Comparison of ENCODE assay signal across 23 cellular contexts in the genomic region with DNA sequence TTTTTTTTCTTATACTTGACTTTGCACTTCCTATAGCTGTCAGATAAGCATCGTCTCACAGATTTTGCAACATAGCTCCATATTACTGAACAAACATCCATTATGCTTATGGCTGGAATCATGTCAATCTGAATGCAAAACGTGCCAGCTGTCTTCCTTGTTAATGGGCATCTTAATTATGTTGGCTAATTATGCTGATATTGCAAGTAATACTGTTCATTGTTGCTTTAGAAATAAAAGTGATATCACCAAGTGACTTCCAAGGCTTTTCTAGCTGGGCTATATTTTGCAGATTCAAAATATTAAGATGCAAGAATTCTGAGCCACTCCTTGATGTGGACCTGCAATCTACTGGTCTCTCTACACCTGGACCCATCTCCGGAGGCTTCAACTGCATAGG.
"Had no signal": no experiment of that assay in that cellular context is flagged by ENCODE, and none has a peak within 500 bp of the region (broad histone marks: within the 10 kb centered on the region; RNA-seq: fewer than 3 reads in every experiment).

No MANE protein-coding gene starts in this region.

- DNase-seq: activated CD4-positive, alpha-beta T cell treated with anti-CD3 and anti-CD28 coated beads, Interleukin-2, amount 50 U/mL, for 4 hours; activated effector memory CD4-positive, alpha-beta T cell treated with anti-CD3 and anti-CD28 coated beads, Interleukin-2, amount 50 U/mL, for 16 hours; activated naive CD4-positive, alpha-beta T cell treated with anti-CD3 and anti-CD28 coated beads, Interleukin-2, amount 10 ng/mL, durations not matched to agents 7 days and 5 days; activated T-cell treated with anti-CD3 and anti-CD28 coated beads, Interleukin-2, amount 50 U/mL, for 72 hours; anterior cingulate cortex; body of pancreas; effector memory CD4-positive, alpha-beta T cell; foreskin melanocyte; left ventricle myocardium superior; mammary epithelial cell; pancreas; psoas muscle; stimulated activated CD4-positive, alpha-beta T cell treated with anti-CD3 and anti-CD28 coated beads, Interleukin-4, amount 100 ng/mL, for 4 hours; substantia nigra; T-helper 1 cell; T-helper 9 cell; tibial artery had no signal

- H3K27me3 ChIP-seq: body of pancreas, hepatocyte, neutrophil, pancreas, right atrium auricular region, tibial artery had no signal

- H2AFZ ChIP-seq: hepatocyte had no signal

- H3K27ac ChIP-seq: body of pancreas, hepatocyte, neutrophil, pancreas, psoas muscle, right atrium auricular region, tibial artery had no signal

- H3K4me3 ChIP-seq: body of pancreas, hepatocyte, pancreas, psoas muscle, right atrium auricular region, tibial artery had no signal

- FAIRE-seq: pancreas had no signal

- H3K4me1 Mint-ChIP-seq: mesothelial cell of epicardium had no signal

- H3K36me3 ChIP-seq: neutrophil, pancreas, right atrium auricular region, tibial artery had no signal

- H3K36me3 Mint-ChIP-seq: mesothelial cell of epicardium; natural killer cell treated with Interleukin-12 subunit alpha and Interleukin-12 subunit beta and Interleukin-15 and Interleukin-18, amount 100 ng/mL, for 72 hours had no signal

- H3K4me3 Mint-ChIP-seq: activated naive CD4-positive, alpha-beta T cell treated with anti-CD3 and anti-CD28 coated beads, Interleukin-2, amount 10 ng/mL, durations not matched to agents 7 days and 5 days; activated T-cell treated with anti-CD3 and anti-CD28 coated beads, Interleukin-2, amount 50 U/mL, for 72 hours; mesothelial cell of epicardium; natural killer cell treated with Interleukin-12 subunit alpha and Interleukin-12 subunit beta and Interleukin-15 and Interleukin-18, amount 100 ng/mL, for 72 hours; stimulated activated naive CD8-positive, alpha-beta T cell treated with anti-CD3 and anti-CD28 coated beads, Interleukin-15, Interleukin-2, amounts not matched to agents 100 ng/mL and 50 ng/mL, for 24 hours had no signal

- H3K27ac Mint-ChIP-seq: activated naive CD4-positive, alpha-beta T cell treated with anti-CD3 and anti-CD28 coated beads, Interleukin-2, amount 10 ng/mL, durations not matched to agents 7 days and 5 days; activated T-cell treated with anti-CD3 and anti-CD28 coated beads, Interleukin-2, amount 50 U/mL, for 72 hours; mesothelial cell of epicardium had no signal

- H3K27me3 Mint-ChIP-seq: activated naive CD4-positive, alpha-beta T cell treated with anti-CD3 and anti-CD28 coated beads, Interleukin-2, amount 10 ng/mL, durations not matched to agents 7 days and 5 days; natural killer cell treated with Interleukin-12 subunit alpha and Interleukin-12 subunit beta and Interleukin-15 and Interleukin-18, amount 100 ng/mL, for 72 hours; stimulated activated naive CD8-positive, alpha-beta T cell treated with anti-CD3 and anti-CD28 coated beads, Interleukin-15, Interleukin-2, amounts not matched to agents 100 ng/mL and 50 ng/mL, for 24 hours had no signal

- H3K9me3 ChIP-seq: body of pancreas, neutrophil, pancreas, psoas muscle, right atrium auricular region, tibial artery had no signal

- H3K4me2 ChIP-seq: hepatocyte had no signal

- H3K4me1 ChIP-seq: body of pancreas, pancreas, psoas muscle, right atrium auricular region, tibial artery had no signal

- H3K79me2 ChIP-seq: hepatocyte had no signal

- ATAC-seq: activated T-cell treated with anti-CD3 and anti-CD28 coated beads, Interleukin-2, amount 50 U/mL, for 72 hours; body of pancreas; left ventricle myocardium superior; natural killer cell treated with Interleukin-12 subunit alpha and Interleukin-12 subunit beta and Interleukin-15 and Interleukin-18, amount 100 ng/mL, for 72 hours; pancreas; psoas muscle had no signal

- H3K9me3 Mint-ChIP-seq: activated T-cell treated with anti-CD3 and anti-CD28 coated beads, Interleukin-2, amount 50 U/mL, for 72 hours; mesothelial cell of epicardium; natural killer cell treated with Interleukin-12 subunit alpha and Interleukin-12 subunit beta and Interleukin-15 and Interleukin-18, amount 100 ng/mL, for 72 hours; stimulated activated naive CD8-positive, alpha-beta T cell treated with anti-CD3 and anti-CD28 coated beads, Interleukin-15, Interleukin-2, amounts not matched to agents 100 ng/mL and 50 ng/mL, for 24 hours had no signal
